ENCODE assay signal across 9 cellular contexts in the genomic region with DNA sequence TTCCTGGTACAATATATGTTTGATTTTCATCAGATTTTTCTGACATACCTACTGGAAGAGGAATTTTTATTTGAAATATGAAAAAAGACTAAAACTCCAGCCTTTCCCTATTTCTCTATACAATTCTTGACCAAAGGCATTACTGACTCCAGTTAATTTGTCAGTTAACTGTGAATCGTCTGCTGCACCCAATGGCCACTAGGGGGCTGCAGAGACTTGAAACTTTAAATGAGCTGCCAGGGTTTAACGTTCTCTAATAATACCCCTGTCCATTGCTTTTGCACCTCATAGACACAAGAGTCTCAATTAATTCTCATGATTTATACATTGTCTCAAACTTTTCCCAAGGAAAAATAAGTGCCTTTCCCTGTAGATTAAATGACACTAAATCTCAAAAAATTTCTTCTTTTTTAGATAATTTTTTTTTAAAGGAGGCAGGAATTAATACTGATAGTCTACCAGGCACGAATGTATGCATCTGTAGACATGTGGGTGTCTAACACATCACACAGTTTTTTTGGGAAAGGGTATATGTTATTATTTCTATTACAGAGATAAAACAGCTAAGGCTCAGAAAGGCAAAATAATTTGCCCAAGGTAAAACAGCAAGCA. TPM values are rescaled to one million over a fixed set of nuclear protein-coding genes. Genes with fewer than 3 reads are reported as not detected.
A peak's percentile ranks its signal among the peaks of the same experiment; 100 is the strongest.
DNase-seq lines count a peak whose midpoint lies in the region; ATAC-seq and TF ChIP-seq lines count a peak whose summit lies in the region.
"Had no signal": no experiment of that assay in that cellular context is flagged by ENCODE, and none has a peak within 500 bp of the region (broad histone marks: within the 10 kb centered on the region; RNA-seq: fewer than 3 reads in every experiment).

No MANE protein-coding gene starts in this region.

- H3K36me3 ChIP-seq in breast epithelium (no peaks in the 10 kb centered on the region), kidney epithelial cell (ENCODE audit: control insufficient read depth, insufficient read depth, low read length) (no peaks in the 10 kb centered on the region)
- H3K36me3 ChIP-seq: neutrophil had no signal

- intact Hi-C loops in breast epithelium (cut with DNase I; ENCODE audit: low total_unique reads): no loop called here

- peaks cover 0 to 37% of the 10 kb centered on the region in 2 donors for H3K27me3 ChIP-seq in breast epithelium
- H3K27me3 ChIP-seq in kidney epithelial cell (ENCODE audit: control insufficient read depth, insufficient read depth, low read length): peaks cover 41% of the 10 kb centered on the region

- H3K4me3 ChIP-seq in breast epithelium (no peak overlapping the region), kidney epithelial cell (ENCODE audit: low read depth, low read length) (no peak overlapping the region)

- peak; percentile 38 to 74 (median 68) for TF ChIP-seq CTCF in breast epithelium (IDR thresholded peaks at IDR 0.05)
- TF ChIP-seq CTCF in kidney epithelial cell (IDR thresholded peaks at IDR 0.05; ENCODE audit: insufficient read depth, low read length, poor library complexity, severe bottlenecking): peak; percentile 84

- no peak for TF ChIP-seq POLR2A in breast epithelium (IDR thresholded peaks at IDR 0.05)

- H3K4me1 ChIP-seq in breast epithelium: no peaks in the 10 kb centered on the region

- peak overlapping the region in 1 of 2 donors; percentile 12 for H3K27ac ChIP-seq in breast epithelium
- H3K27ac ChIP-seq: neutrophil had no signal

- DNase-seq in Ammon's horn (ENCODE audit: low spot score) (peak; percentile 80), NCI-H1436 (lab: John Stamatoyannopoulos, UW) (peak; percentile 52), T-helper 2 cell (peak in 3 of 5 experiments; percentile 16 to 39 (median 21)), breast epithelium (ENCODE audit: low spot score in 2 of 2) (peak in 1 of 2 donors; percentile 34), kidney epithelial cell (ENCODE audit: low read depth) (peak; percentile 19)
- DNase-seq in stimulated activated CD4-positive, alpha-beta T cell treated with anti-CD3 and anti-CD28 coated beads, TNF-alpha, amount 100 ng/mL, for 48 hours (ENCODE audit: low read depth in 3 of 3): peak in 2 of 3 donors; percentile 21

- no peaks in the 10 kb centered on the region for H3K9me3 ChIP-seq in breast epithelium
- H3K9me3 ChIP-seq: neutrophil had no signal

- ATAC-seq in GM18868 (IDR thresholded peaks at IDR 0.05; ENCODE audit: unreplicated experiment) (peak; percentile 55), HG03097 (IDR thresholded peaks at IDR 0.05; ENCODE audit: low FRiP score, unreplicated experiment) (no peak)

RNA-seq across cellular contexts. Expression of a gene that starts 1.8 kb away (rescaled TPM):
- total RNA-seq in breast epithelium (1 to 10 TPM in 1 of 3 donors, under 1 TPM in 2; 0.33 to 5.6 (median 0.64) TPM), kidney epithelial cell (not detected in 2 replicates)
